In genomic region chr6:46170357-46171289, GRCh38 we compare ENCODE assay signal across 8 cellular contexts. TPM values are rescaled to one million over a fixed set of nuclear protein-coding genes. Genes with fewer than 3 reads are reported as not detected.
DNase-seq lines count a peak whose midpoint lies in the region; ATAC-seq, FAIRE-seq and TF ChIP-seq lines count a peak whose summit lies in the region.

Gene ENPP5, minus strand, starts transcription at chr6:46170980. Its CDS starts 2,718 bp downstream, at chr6:46168262.

- POLR2A ChIA-PET in activated CD4-positive, alpha-beta T cell treated with anti-CD3 and anti-CD28 coated beads for 36 hours (lab: Charles Lee), result interaction anchor here (0.7 kb wide), 2 partner anchors 35 to 670 kb away, joined by 3 to 4 read pairs; no protein-coding TSS in a partner anchor

- H3K27me3 Mint-ChIP-seq in activated CD4-positive, alpha-beta T cell treated with anti-CD3 and anti-CD28 coated beads for 36 hours, result peaks cover 26% of the 10 kb centered on the region

- peak within 1 kb of the TSS; percentile 74 for H3K4me3 Mint-ChIP-seq in activated CD4-positive, alpha-beta T cell treated with anti-CD3 and anti-CD28 coated beads for 36 hours

- intact Hi-C loops in activated CD4-positive, alpha-beta T cell treated with anti-CD3 and anti-CD28 coated beads for 36 hours (cut with DNase I, micrococcal nuclease), result loop anchor here (2.0 to 5.0 kb wide), 2 partner anchors 38 to 40 kb away; no protein-coding TSS in a partner anchor

- no peaks in the 10 kb centered on the region for H3K9me3 Mint-ChIP-seq in activated CD4-positive, alpha-beta T cell treated with anti-CD3 and anti-CD28 coated beads for 36 hours (ENCODE audit: low read depth)

- H3K36me3 Mint-ChIP-seq in activated CD4-positive, alpha-beta T cell treated with anti-CD3 and anti-CD28 coated beads for 36 hours (ENCODE audit: low read depth), result no peaks in the 10 kb centered on the region

- CTCF ChIA-PET in activated CD4-positive, alpha-beta T cell treated with anti-CD3 and anti-CD28 coated beads for 36 hours (lab: Charles Lee), result interaction anchor here (1.9 kb wide), 1 partner anchor 80 kb away, joined by 7 read pairs; no protein-coding TSS in a partner anchor

- DNase-seq in GM12891 (ENCODE audit: insufficient read length, low spot score) (peak; percentile 70), NCI-H146 (lab: John Stamatoyannopoulos, UW) (peak; percentile 98), cerebellum (ENCODE audit: low spot score) (peak; percentile 98), left kidney (ENCODE audit: low read depth, low spot score) (peak; percentile 97), COLO829 (ENCODE audit: low spot score) (no peak)
- peak; percentile 84 for DNase-seq in activated CD4-positive, alpha-beta T cell treated with anti-CD3 and anti-CD28 coated beads for 36 hours
- peak; percentile 6 to 50 (median 26) for DNase-seq in stimulated activated CD4-positive, alpha-beta T cell treated with anti-CD3 and anti-CD28 coated beads, Interleukin-1b, Interleukin-23, amount 100 ng/mL, for 24 hours (ENCODE audit: low read depth in 4 of 4, low spot score in 1 of 4)

- peak; percentile 95 for ATAC-seq in HG02610 (IDR thresholded peaks at IDR 0.05; ENCODE audit: unreplicated experiment)
- peak; percentile 95 for ATAC-seq in activated CD4-positive, alpha-beta T cell treated with anti-CD3 and anti-CD28 coated beads for 36 hours

- peaks cover 15% of the 10 kb centered on the region for H3K4me1 Mint-ChIP-seq in activated CD4-positive, alpha-beta T cell treated with anti-CD3 and anti-CD28 coated beads for 36 hours

- FAIRE-seq in GM12891 (lab: Jason Lieb, UNC), result peak; percentile 93

- no peak within 1 kb of the TSS for H3K27ac Mint-ChIP-seq in activated CD4-positive, alpha-beta T cell treated with anti-CD3 and anti-CD28 coated beads for 36 hours

- no peak for TF ChIP-seq POLR2A in GM12891 (IDR thresholded peaks at IDR 0.05; ENCODE audit: low read depth, low read length)

TF ChIP-seq in GM12891, 5 proteins besides CTCF, POLR2A, EP300 and RAD21:
- TF ChIP-seq POLR2AphosphoS5 (IDR thresholded peaks at IDR 0.05; ENCODE audit: low read depth, low read length) (no peak), POU2F2 (IDR thresholded peaks at IDR 0.05; ENCODE audit: low read depth, low read length) (no peak)

RNA-seq across cellular contexts. Expression of gene ENPP5, which starts in this region (rescaled TPM):
- 0.41 TPM for polyA plus RNA-seq in GM12891 (2012; ENCODE audit: low read depth, missing spikeins)
- total RNA-seq in activated CD4-positive, alpha-beta T cell treated with anti-CD3 and anti-CD28 coated beads for 36 hours, result under 1 TPM; 0.16 to 0.23 TPM
- 19.8 TPM for total RNA-seq in cerebellum

Comparison
In these comparisons a context has a peak if more than half of its experiments do, and no peak if none do; other contexts are left out.
1. RNA of gene ENPP5 (total RNA-seq): 19.8 TPM in cerebellum (single experiment); 0.16 to 0.23 TPM in activated CD4-positive, alpha-beta T cell treated with anti-CD3 and anti-CD28 coated beads for 36 hours; every median in the first group is over 10 times any median in the second.
2. Peak in DNase-seq and ATAC-seq in activated CD4-positive, alpha-beta T cell treated with anti-CD3 and anti-CD28 coated beads for 36 hours; RNA of the gene not detected or under 1 TPM.